ENCODE assay signal across 26 cellular contexts in the genomic region with DNA sequence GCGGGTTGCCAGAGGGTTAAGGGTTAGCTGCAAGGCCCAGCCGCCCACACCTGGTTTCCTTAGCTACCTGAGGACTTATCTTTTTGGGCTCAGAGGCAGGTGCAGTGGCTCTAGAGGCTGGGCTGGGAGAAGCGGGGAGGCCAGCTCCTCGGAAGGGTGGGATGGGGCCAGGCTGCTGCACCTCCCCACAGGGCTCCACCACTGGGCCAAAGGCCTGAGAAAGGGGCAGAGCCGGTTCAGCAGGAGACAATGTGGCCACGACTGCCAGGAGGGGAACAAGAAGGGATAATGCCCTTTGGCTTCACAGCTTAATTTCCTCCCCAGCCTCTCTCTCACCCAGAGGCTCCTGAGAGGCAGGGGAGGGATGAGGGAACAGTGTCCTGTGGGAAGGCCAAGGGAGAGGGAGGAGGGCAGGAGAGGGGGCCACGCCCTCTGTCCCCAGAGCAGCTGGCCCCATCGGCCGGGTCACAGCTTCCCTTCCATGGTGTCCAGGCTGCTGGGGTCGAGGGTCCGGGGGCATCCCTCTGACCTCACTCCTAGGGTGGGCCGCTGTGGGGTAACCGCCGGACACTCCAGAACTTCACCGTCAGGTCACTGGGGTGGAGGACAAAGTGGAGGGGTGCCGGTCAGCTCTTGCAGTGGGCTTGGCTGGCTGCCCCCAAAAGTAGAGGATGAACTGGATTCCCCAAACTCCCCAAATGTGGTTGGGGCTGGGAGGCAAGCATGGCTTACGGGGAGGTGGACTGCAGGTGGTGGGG.
"Had no signal": no experiment of that assay in that cellular context is flagged by ENCODE, and none has a peak within 500 bp of the region (broad histone marks: within the 10 kb centered on the region; RNA-seq: fewer than 3 reads in every experiment).

No MANE protein-coding gene starts in this region.

- H3K4me1 ChIP-seq: breast epithelium, colonic mucosa, prostate gland had no signal

- H3K27ac Mint-ChIP-seq: activated CD4-positive, alpha-beta T cell treated with anti-CD3 and anti-CD28 coated beads, Interleukin-2, amount 10 ng/mL, durations not matched to agents 7 days and 5 days; activated CD8-positive, alpha-beta T cell treated with anti-CD3 and anti-CD28 coated beads, Interleukin-2, amount 10 ng/mL, durations not matched to agents 7 days and 5 days; activated naive CD8-positive, alpha-beta T cell treated with anti-CD3 and anti-CD28 coated beads, Interleukin-2, amount 10 ng/mL, durations not matched to agents 7 days and 5 days; activated T-cell treated with anti-CD3 and anti-CD28 coated beads, Interleukin-2, amount 50 U/mL, for 24 hours; activated T-helper 2 cell treated with anti-CD3 and anti-CD28 coated beads, Interferon-gamma antibody, Interleukin-2, Interleukin-4, amounts not matched to agents 10 μg/mL and 5 μg/mL and 100 μg/mL, durations not matched to agents 14 hours and 24 hours and 36 hours; T-helper 1 cell treated with Interleukin-12 subunit alpha and Interleukin-12 subunit beta and Interleukin-4 antibody, amounts not matched to agents 30 μg/mL and 1 μg/mL, for 36 hours had no signal

- ATAC-seq: activated CD8-positive, alpha-beta T cell treated with anti-CD3 and anti-CD28 coated beads, Interleukin-2, amount 10 ng/mL, durations not matched to agents 7 days and 5 days; esophagus mucosa; stimulated activated naive CD8-positive, alpha-beta T cell treated with anti-CD3 and anti-CD28 coated beads, Interleukin-15, Interleukin-2, amounts not matched to agents 100 U/mL and 50 U/mL, for 24 hours had no signal

- H3K4me3 Mint-ChIP-seq: activated CD4-positive, alpha-beta T cell treated with anti-CD3 and anti-CD28 coated beads, Interleukin-2, amount 10 ng/mL, durations not matched to agents 7 days and 5 days; activated CD8-positive, alpha-beta T cell treated with anti-CD3 and anti-CD28 coated beads, Interleukin-2, amount 10 ng/mL, durations not matched to agents 7 days and 5 days; activated naive CD8-positive, alpha-beta T cell treated with anti-CD3 and anti-CD28 coated beads, Interleukin-2, amount 10 ng/mL, durations not matched to agents 7 days and 5 days; activated T-cell treated with anti-CD3 and anti-CD28 coated beads, Interleukin-2, amount 50 U/mL, for 24 hours; effector memory CD8-positive, alpha-beta T cell; neural crest cell; T-helper 1 cell treated with Interleukin-12 subunit alpha and Interleukin-12 subunit beta and Interleukin-4 antibody, amounts not matched to agents 30 μg/mL and 1 μg/mL, for 36 hours had no signal

- H3K4me1 Mint-ChIP-seq: activated CD4-positive, alpha-beta T cell treated with anti-CD3 and anti-CD28 coated beads, Interleukin-2, amount 10 ng/mL, durations not matched to agents 7 days and 5 days; activated naive CD8-positive, alpha-beta T cell treated with anti-CD3 and anti-CD28 coated beads, Interleukin-2, amount 10 ng/mL, durations not matched to agents 7 days and 5 days had no signal

- H3K4me2 ChIP-seq: hepatocyte had no signal

- H3K27ac ChIP-seq: breast epithelium, colonic mucosa, hepatocyte, ovary, prostate gland, upper lobe of right lung had no signal

- H3K36me3 ChIP-seq: breast epithelium, colonic mucosa, ovary, prostate gland, upper lobe of right lung had no signal

- DNase-seq: activated CD4-positive, alpha-beta T cell treated with anti-CD3 and anti-CD28 coated beads, Interleukin-2, amount 10 ng/mL, durations not matched to agents 7 days and 5 days; activated CD4-positive, CD25-positive, alpha-beta regulatory T cell; activated CD8-positive, alpha-beta T cell treated with anti-CD3 and anti-CD28 coated beads, Interleukin-2, amount 10 ng/mL, durations not matched to agents 7 days and 5 days; activated naive CD4-positive, alpha-beta T cell; activated naive CD8-positive, alpha-beta T cell treated with anti-CD3 and anti-CD28 coated beads, Interleukin-2, amount 10 ng/mL, durations not matched to agents 7 days and 5 days; activated T-cell treated with anti-CD3 and anti-CD28 coated beads, Interleukin-2, amount 50 U/mL, for 24 hours; amniotic stem cell; colonic mucosa; dorsolateral prefrontal cortex; effector memory CD8-positive, alpha-beta T cell; foreskin melanocyte; glutamatergic neuron; left ventricle myocardium superior; mammary epithelial cell; ovary; stimulated activated CD4-positive, alpha-beta T cell treated with anti-CD3 and anti-CD28 coated beads, Interleukin-4, amount 100 ng/mL, for 1 hour; stimulated activated naive CD8-positive, alpha-beta T cell treated with anti-CD3 and anti-CD28 coated beads, Interleukin-15, Interleukin-2, amounts not matched to agents 100 U/mL and 50 U/mL, for 24 hours; upper lobe of right lung had no signal

- H3K79me2 ChIP-seq: hepatocyte had no signal

- FAIRE-seq: endothelial cell of umbilical vein had no signal

- H3K9me3 ChIP-seq: breast epithelium, colonic mucosa, ovary, prostate gland, upper lobe of right lung had no signal

- H3K27me3 Mint-ChIP-seq: activated CD4-positive, alpha-beta T cell treated with anti-CD3 and anti-CD28 coated beads, Interleukin-2, amount 10 ng/mL, durations not matched to agents 7 days and 5 days; activated naive CD8-positive, alpha-beta T cell treated with anti-CD3 and anti-CD28 coated beads, Interleukin-2, amount 10 ng/mL, durations not matched to agents 7 days and 5 days; activated T-cell treated with anti-CD3 and anti-CD28 coated beads, Interleukin-2, amount 50 U/mL, for 24 hours; effector memory CD8-positive, alpha-beta T cell had no signal

- H3K4me3 ChIP-seq: colonic mucosa, hepatocyte, ovary, prostate gland, upper lobe of right lung had no signal

- H3K9me3 Mint-ChIP-seq: activated CD4-positive, alpha-beta T cell treated with anti-CD3 and anti-CD28 coated beads, Interleukin-2, amount 10 ng/mL, durations not matched to agents 7 days and 5 days; activated naive CD8-positive, alpha-beta T cell treated with anti-CD3 and anti-CD28 coated beads, Interleukin-2, amount 10 ng/mL, durations not matched to agents 7 days and 5 days; activated T-cell treated with anti-CD3 and anti-CD28 coated beads, Interleukin-2, amount 50 U/mL, for 24 hours; activated T-helper 2 cell treated with anti-CD3 and anti-CD28 coated beads, Interferon-gamma antibody, Interleukin-2, Interleukin-4, amounts not matched to agents 10 μg/mL and 5 μg/mL and 100 μg/mL, durations not matched to agents 14 hours and 24 hours and 36 hours; effector memory CD8-positive, alpha-beta T cell; neural crest cell; T-helper 1 cell treated with Interleukin-12 subunit alpha and Interleukin-12 subunit beta and Interleukin-4 antibody, amounts not matched to agents 30 μg/mL and 1 μg/mL, for 36 hours had no signal

- H2AFZ ChIP-seq: hepatocyte had no signal

- H3K27me3 ChIP-seq: breast epithelium, colonic mucosa, dorsolateral prefrontal cortex, hepatocyte, ovary, upper lobe of right lung had no signal
